In genomic region chr7:2968176-2968575, GRCh38 we compare ENCODE assay signal across 21 cellular contexts.
DNase-seq lines count a peak whose midpoint lies in the region; TF ChIP-seq lines count a peak whose summit lies in the region.
"Had no signal": no experiment of that assay in that cellular context is flagged by ENCODE, and none has a peak within 500 bp of the region (broad histone marks: within the 10 kb centered on the region; RNA-seq: fewer than 3 reads in every experiment).

No MANE protein-coding gene starts in this region.

- TF ChIP-seq CTCF in osteocyte (IDR thresholded peaks at IDR 0.05), result no peak

- peaks cover 6% of the 10 kb centered on the region for H3K9me3 Mint-ChIP-seq in osteocyte (ENCODE audit: unreplicated experiment)

- H3K27me3 Mint-ChIP-seq in osteocyte (ENCODE audit: unreplicated experiment), result no peaks in the 10 kb centered on the region

- no peak overlapping the region for H3K4me3 Mint-ChIP-seq in osteocyte (ENCODE audit: unreplicated experiment)

- no peak overlapping the region for H3K27ac Mint-ChIP-seq in osteocyte (ENCODE audit: unreplicated experiment)

- H3K36me3 Mint-ChIP-seq in osteocyte (ENCODE audit: unreplicated experiment), result no peaks in the 10 kb centered on the region

- no peaks in the 10 kb centered on the region for H3K4me1 Mint-ChIP-seq in osteocyte (ENCODE audit: unreplicated experiment)

- DNase-seq in NCI-H1105 treated with DMSO at 0.1 percent for 48 hours (lab: John Stamatoyannopoulos, UW), result peak; percentile 2
- DNase-seq in NCI-H1105 (lab: John Stamatoyannopoulos, UW), result no peak
- peak; percentile 70 for DNase-seq in DMS79 (lab: John Stamatoyannopoulos, UW)
- DNase-seq in NCI-H510A (lab: John Stamatoyannopoulos, UW), result peak; percentile 51
- peak; percentile 53 for DNase-seq in osteocyte (ENCODE audit: extremely low spot score, unreplicated experiment)
- no peak for DNase-seq in HCEC 1CT
- DNase-seq in activated CD4-positive, CD25-positive, alpha-beta regulatory T cell treated with anti-CD3 and anti-CD28 coated beads, Interleukin-2, amount 50 U/mL, for 72 hours, result no peak
- no peak for DNase-seq in KG1 (lab: John Stamatoyannopoulos, UW)
- DNase-seq: 8988T; activated effector memory CD4-positive, alpha-beta T cell treated with Interleukin-2 at 50 U/mL for 16 hours; anterior cingulate cortex; BE2C; Calu3; central memory CD4-positive, alpha-beta T cell; mammary epithelial cell; NCI-H1694 treated with DMSO at 0.1 percent for 48 hours; NCI-H526 treated with DMSO at 0.1 percent for 48 hours; right lobe of liver; SJCRH30; stimulated activated naive CD8-positive, alpha-beta T cell treated with anti-CD3 and anti-CD28 coated beads, Interleukin-15, Interleukin-2, amounts not matched to agents 100 U/mL and 50 U/mL, for 24 hours; T-helper 2 cell had no signal

Comparison
In these comparisons a context has a peak if more than half of its experiments do, and no peak if none do; other contexts are left out.
1. DNase-seq: peak in NCI-H1105 treated with DMSO at 0.1 percent for 48 hours (single experiment), DMS79 (single experiment), NCI-H510A (single experiment) and osteocyte (single experiment); none in NCI-H1105 (single experiment), HCEC 1CT (single experiment), activated CD4-positive, CD25-positive, alpha-beta regulatory T cell treated with anti-CD3 and anti-CD28 coated beads, Interleukin-2, amount 50 U/mL, for 72 hours (single experiment) and KG1 (single experiment).